ENCODE assay signal across 2 cellular contexts in genomic region chr12:123231931-123232330, GRCh38.
TF ChIP-seq lines count a peak whose summit lies in the region.

No MANE protein-coding gene starts in this region.

TF ChIP-seq in A549, 52 proteins besides CTCF, POLR2A, EP300 and RAD21 (continued from another document):
- TF ChIP-seq FOSL2 (IDR thresholded peaks at IDR 0.05) (no peak), FOSL2 (CRISPR knock-in tag; IDR thresholded peaks at IDR 0.05) (no peak), NPAS2 (CRISPR knock-in tag; IDR thresholded peaks at IDR 0.05; ENCODE audit: borderline replicate concordance) (no peak), CEBPB (IDR thresholded peaks at IDR 0.05) (no peak), ELK1 (IDR thresholded peaks at IDR 0.05; ENCODE audit: low read depth, low read length) (no peak), HOXB13 (CRISPR knock-in tag; IDR thresholded peaks at IDR 0.05; ENCODE audit: low read depth) (no peak), CBX8 (IDR thresholded peaks at IDR 0.05) (no peak), HOXB5 (CRISPR knock-in tag; IDR thresholded peaks at IDR 0.05) (no peak), HDAC2 (IDR thresholded peaks at IDR 0.05) (no peak)
- TF ChIP-seq, protein P1, sequence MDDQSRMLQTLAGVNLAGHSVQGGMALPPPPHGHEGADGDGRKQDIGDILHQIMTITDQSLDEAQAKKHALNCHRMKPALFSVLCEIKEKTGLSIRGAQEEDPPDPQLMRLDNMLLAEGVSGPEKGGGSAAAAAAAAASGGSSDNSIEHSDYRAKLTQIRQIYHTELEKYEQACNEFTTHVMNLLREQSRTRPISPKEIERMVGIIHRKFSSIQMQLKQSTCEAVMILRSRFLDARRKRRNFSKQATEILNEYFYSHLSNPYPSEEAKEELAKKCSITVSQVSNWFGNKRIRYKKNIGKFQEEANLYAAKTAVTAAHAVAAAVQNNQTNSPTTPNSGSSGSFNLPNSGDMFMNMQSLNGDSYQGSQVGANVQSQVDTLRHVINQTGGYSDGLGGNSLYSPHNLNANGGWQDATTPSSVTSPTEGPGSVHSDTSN (IDR thresholded peaks at IDR 0.05): no peak
- TF ChIP-seq, protein P2, sequence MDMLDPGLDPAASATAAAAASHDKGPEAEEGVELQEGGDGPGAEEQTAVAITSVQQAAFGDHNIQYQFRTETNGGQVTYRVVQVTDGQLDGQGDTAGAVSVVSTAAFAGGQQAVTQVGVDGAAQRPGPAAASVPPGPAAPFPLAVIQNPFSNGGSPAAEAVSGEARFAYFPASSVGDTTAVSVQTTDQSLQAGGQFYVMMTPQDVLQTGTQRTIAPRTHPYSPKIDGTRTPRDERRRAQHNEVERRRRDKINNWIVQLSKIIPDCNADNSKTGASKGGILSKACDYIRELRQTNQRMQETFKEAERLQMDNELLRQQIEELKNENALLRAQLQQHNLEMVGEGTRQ (IDR thresholded peaks at IDR 0.05): no peak
TF ChIP-seq in A549: peak in this region for 0.

TF ChIP-seq in GM23338, 12 proteins besides CTCF, POLR2A, EP300 and RAD21:
- TF ChIP-seq REST (IDR thresholded peaks at IDR 0.05; ENCODE audit: unreplicated experiment): no peak
- no peak for TF ChIP-seq EZH2phosphoT487 (IDR thresholded peaks at IDR 0.05; ENCODE audit: unreplicated experiment)
- no peak for TF ChIP-seq EZH2 (IDR thresholded peaks at IDR 0.05; ENCODE audit: low read depth, unreplicated experiment)
- no peak for TF ChIP-seq NANOG (IDR thresholded peaks at IDR 0.05; ENCODE audit: borderline replicate concordance)
- TF ChIP-seq, protein P3, sequence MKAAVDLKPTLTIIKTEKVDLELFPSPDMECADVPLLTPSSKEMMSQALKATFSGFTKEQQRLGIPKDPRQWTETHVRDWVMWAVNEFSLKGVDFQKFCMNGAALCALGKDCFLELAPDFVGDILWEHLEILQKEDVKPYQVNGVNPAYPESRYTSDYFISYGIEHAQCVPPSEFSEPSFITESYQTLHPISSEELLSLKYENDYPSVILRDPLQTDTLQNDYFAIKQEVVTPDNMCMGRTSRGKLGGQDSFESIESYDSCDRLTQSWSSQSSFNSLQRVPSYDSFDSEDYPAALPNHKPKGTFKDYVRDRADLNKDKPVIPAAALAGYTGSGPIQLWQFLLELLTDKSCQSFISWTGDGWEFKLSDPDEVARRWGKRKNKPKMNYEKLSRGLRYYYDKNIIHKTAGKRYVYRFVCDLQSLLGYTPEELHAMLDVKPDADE (IDR thresholded peaks at IDR 0.05): no peak
- no peak for TF ChIP-seq JUNB (IDR thresholded peaks at IDR 0.05; ENCODE audit: unreplicated experiment)
- no peak for TF ChIP-seq POLR2AphosphoS5 (IDR thresholded peaks at IDR 0.05; ENCODE audit: low read depth)
- TF ChIP-seq, protein P4, sequence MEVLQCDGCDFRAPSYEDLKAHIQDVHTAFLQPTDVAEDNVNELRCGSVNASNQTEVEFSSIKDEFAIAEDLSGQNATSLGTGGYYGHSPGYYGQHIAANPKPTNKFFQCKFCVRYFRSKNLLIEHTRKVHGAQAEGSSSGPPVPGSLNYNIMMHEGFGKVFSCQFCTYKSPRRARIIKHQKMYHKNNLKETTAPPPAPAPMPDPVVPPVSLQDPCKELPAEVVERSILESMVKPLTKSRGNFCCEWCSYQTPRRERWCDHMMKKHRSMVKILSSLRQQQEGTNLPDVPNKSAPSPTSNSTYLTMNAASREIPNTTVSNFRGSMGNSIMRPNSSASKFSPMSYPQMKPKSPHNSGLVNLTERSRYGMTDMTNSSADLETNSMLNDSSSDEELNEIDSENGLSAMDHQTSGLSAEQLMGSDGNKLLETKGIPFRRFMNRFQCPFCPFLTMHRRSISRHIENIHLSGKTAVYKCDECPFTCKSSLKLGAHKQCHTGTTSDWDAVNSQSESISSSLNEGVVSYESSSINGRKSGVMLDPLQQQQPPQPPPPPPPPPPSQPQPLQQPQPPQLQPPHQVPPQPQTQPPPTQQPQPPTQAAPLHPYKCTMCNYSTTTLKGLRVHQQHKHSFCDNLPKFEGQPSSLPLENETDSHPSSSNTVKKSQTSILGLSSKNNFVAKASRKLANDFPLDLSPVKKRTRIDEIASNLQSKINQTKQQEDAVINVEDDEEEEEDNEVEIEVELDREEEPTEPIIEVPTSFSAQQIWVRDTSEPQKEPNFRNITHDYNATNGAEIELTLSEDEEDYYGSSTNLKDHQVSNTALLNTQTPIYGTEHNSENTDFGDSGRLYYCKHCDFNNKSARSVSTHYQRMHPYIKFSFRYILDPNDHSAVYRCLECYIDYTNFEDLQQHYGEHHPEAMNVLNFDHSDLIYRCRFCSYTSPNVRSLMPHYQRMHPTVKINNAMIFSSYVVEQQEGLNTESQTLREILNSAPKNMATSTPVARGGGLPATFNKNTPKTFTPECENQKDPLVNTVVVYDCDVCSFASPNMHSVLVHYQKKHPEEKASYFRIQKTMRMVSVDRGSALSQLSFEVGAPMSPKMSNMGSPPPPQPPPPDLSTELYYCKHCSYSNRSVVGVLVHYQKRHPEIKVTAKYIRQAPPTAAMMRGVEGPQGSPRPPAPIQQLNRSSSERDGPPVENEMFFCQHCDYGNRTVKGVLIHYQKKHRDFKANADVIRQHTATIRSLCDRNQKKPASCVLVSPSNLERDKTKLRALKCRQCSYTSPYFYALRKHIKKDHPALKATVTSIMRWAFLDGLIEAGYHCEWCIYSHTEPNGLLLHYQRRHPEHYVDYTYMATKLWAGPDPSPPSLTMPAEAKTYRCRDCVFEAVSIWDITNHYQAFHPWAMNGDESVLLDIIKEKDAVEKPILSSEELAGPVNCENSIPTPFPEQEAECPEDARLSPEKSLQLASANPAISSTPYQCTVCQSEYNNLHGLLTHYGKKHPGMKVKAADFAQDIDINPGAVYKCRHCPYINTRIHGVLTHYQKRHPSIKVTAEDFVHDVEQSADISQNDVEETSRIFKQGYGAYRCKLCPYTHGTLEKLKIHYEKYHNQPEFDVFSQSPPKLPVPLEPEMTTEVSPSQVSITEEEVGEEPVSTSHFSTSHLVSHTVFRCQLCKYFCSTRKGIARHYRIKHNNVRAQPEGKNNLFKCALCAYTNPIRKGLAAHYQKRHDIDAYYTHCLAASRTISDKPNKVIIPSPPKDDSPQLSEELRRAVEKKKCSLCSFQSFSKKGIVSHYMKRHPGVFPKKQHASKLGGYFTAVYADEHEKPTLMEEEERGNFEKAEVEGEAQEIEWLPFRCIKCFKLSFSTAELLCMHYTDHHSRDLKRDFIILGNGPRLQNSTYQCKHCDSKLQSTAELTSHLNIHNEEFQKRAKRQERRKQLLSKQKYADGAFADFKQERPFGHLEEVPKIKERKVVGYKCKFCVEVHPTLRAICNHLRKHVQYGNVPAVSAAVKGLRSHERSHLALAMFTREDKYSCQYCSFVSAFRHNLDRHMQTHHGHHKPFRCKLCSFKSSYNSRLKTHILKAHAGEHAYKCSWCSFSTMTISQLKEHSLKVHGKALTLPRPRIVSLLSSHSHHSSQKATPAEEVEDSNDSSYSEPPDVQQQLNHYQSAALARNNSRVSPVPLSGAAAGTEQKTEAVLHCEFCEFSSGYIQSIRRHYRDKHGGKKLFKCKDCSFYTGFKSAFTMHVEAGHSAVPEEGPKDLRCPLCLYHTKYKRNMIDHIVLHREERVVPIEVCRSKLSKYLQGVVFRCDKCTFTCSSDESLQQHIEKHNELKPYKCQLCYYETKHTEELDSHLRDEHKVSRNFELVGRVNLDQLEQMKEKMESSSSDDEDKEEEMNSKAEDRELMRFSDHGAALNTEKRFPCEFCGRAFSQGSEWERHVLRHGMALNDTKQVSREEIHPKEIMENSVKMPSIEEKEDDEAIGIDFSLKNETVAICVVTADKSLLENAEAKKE (CRISPR knock-in tag; IDR thresholded peaks at IDR 0.05): no peak
- no peak for TF ChIP-seq ZNF331 (CRISPR knock-in tag; IDR thresholded peaks at IDR 0.05; ENCODE audit: low read depth)
- no peak for TF ChIP-seq CREB1 (CRISPR knock-in tag; IDR thresholded peaks at IDR 0.05; ENCODE audit: low read depth)
- no peak for TF ChIP-seq ZNF114 (CRISPR knock-in tag; IDR thresholded peaks at IDR 0.05)
- no peak for TF ChIP-seq STAT1 (IDR thresholded peaks at IDR 0.05; ENCODE audit: unreplicated experiment)
